9 cellular contexts compared by ENCODE assay signal in genomic region chr15:61195116-61196002, GRCh38. TPM values are rescaled to one million over a fixed set of nuclear protein-coding genes. Genes with fewer than 3 reads are reported as not detected.
A peak's percentile ranks its signal among the peaks of the same experiment; 100 is the strongest.
DNase-seq lines count a peak whose midpoint lies in the region; ATAC-seq, FAIRE-seq and TF ChIP-seq lines count a peak whose summit lies in the region.
"Had no signal": no experiment of that assay in that cellular context is flagged by ENCODE, and none has a peak within 500 bp of the region (broad histone marks: within the 10 kb centered on the region; RNA-seq: fewer than 3 reads in every experiment).

No MANE protein-coding gene starts in this region.

- no peaks in the 10 kb centered on the region for H3K4me1 ChIP-seq in OCI-LY3 (ENCODE audit: low read length)
- H3K4me1 ChIP-seq in endothelial cell of umbilical vein (ENCODE audit: control insufficient read depth, extremely low read depth, insufficient read depth, low read length), result no peaks in the 10 kb centered on the region
- no peaks in the 10 kb centered on the region for H3K4me1 ChIP-seq in trophoblast cell (ENCODE audit: control insufficient read depth in 1 of 2, insufficient read depth in 2 of 2, low read length in 2 of 2)

- H2BK120ac ChIP-seq in trophoblast cell (ENCODE audit: insufficient read depth, low read length, poor library complexity), result no peak overlapping the region

- dilution Hi-C loops in endothelial cell of umbilical vein (cut with MboI; ENCODE audit: extremely low pct_ligation_motif_present, low sequenced_read_pairs), result no loop called here

- no peaks in the 10 kb centered on the region for H3K27me3 ChIP-seq in BJ (ENCODE audit: control insufficient read depth, insufficient read depth, low read length)
- H3K27me3 ChIP-seq in OCI-LY3 (ENCODE audit: low read depth, low read length), result peaks cover 38% of the 10 kb centered on the region
- peaks cover 0 to 4% of the 10 kb centered on the region in 2 experiments for H3K27me3 ChIP-seq in endothelial cell of umbilical vein (ENCODE audit: control insufficient read depth in 2 of 2, insufficient read depth in 2 of 2, low read length in 2 of 2)
- H3K27me3 ChIP-seq in trophoblast cell (ENCODE audit: insufficient read depth, low read length), result no peaks in the 10 kb centered on the region

- H3K23ac ChIP-seq in trophoblast cell (ENCODE audit: low read length), result no peak overlapping the region

- TF ChIP-seq POLR2A in endothelial cell of umbilical vein (IDR thresholded peaks at IDR 0.05; ENCODE audit: low read depth, low read length), result no peak

- no peak overlapping the region for H3K14ac ChIP-seq in trophoblast cell (ENCODE audit: low read length)

- H3K4ac ChIP-seq in trophoblast cell (ENCODE audit: low read depth, low read length), result no peak overlapping the region

- no peak overlapping the region for H2BK5ac ChIP-seq in trophoblast cell (ENCODE audit: low read depth, low read length, poor library complexity)

- CTCF ChIA-PET in BJ (lab: Yijun Ruan, JAX) (interaction anchor here (0.6 to 3.5 kb wide), 21 partner anchors 9 to 1475 kb away, joined by 3 to 27 read pairs (median 5); no protein-coding TSS in a partner anchor), endothelial cell of umbilical vein (lab: Charles Lee) (interaction anchor here (0.5 to 9.5 kb wide), 43 partner anchors 8 to 1111 kb away, joined by 3 to 173 read pairs (median 4); partner anchors contain the start of gene RORA)

- BruUV-seq in endothelial cell of umbilical vein (replicated peaks; lab: Mats Ljungman, UMichigan), result no TSS peak

- no peaks in the 10 kb centered on the region for H3K9me1 ChIP-seq in endothelial cell of umbilical vein (replicated peaks; ENCODE audit: control insufficient read depth, extremely low read depth, insufficient read depth, low read length)

- DNase-seq in BJ (ENCODE audit: low read depth) (no peak), endothelial cell of umbilical vein (ENCODE audit: low read depth, low spot score) (peak; percentile 49), trophoblast cell (peak; percentile 7 to 63), posterior cingulate gyrus (no peak), dedifferentiated amniotic fluid mesenchymal stem cell (ENCODE audit: extremely low spot score) (no peak)

- ATAC-seq in HG03457 (IDR thresholded peaks at IDR 0.05; ENCODE audit: unreplicated experiment), result no peak

- no peak overlapping the region for H3K9ac ChIP-seq in OCI-LY3 (ENCODE audit: low read length)
- H3K9ac ChIP-seq in endothelial cell of umbilical vein (replicated peaks; ENCODE audit: extremely low read depth, insufficient read depth, low read length), result no peak overlapping the region
- no peak overlapping the region for H3K9ac ChIP-seq in trophoblast cell (ENCODE audit: low read length)

- FAIRE-seq in endothelial cell of umbilical vein (lab: Jason Lieb, UNC), result peak; percentile 63

- H3K18ac ChIP-seq in trophoblast cell (ENCODE audit: low read length), result no peak overlapping the region

- no peak overlapping the region for H4K91ac ChIP-seq in trophoblast cell (ENCODE audit: low read depth, low read length)

- intact Hi-C loops in endothelial cell of umbilical vein (cut with micrococcal nuclease) (loop anchor here (1.0 kb wide), 2 partner anchors 426 to 640 kb away; no protein-coding TSS in a partner anchor), posterior cingulate gyrus (cut with DNase I) (loop anchor here (10.0 kb wide), 1 partner anchor 639 kb away; no protein-coding TSS in a partner anchor)

- H3K4me2 ChIP-seq in OCI-LY3 (ENCODE audit: low read length) (no peak overlapping the region), endothelial cell of umbilical vein (ENCODE audit: insufficient read depth, low read length) (no peak overlapping the region), trophoblast cell (ENCODE audit: low read length) (no peak overlapping the region)

- POLR2A ChIA-PET in BJ (lab: Charles Lee) (no interaction called here), endothelial cell of umbilical vein (lab: Charles Lee) (no interaction called here)

- WGBS in trophoblast cell (ENCODE audit: extremely low coverage, insufficient coverage, insufficient read length), result no CpG with 5 or more reads among the region's 10 CpGs

- no peaks in the 10 kb centered on the region for H3K36me3 ChIP-seq in BJ (ENCODE audit: control insufficient read depth, insufficient read depth, low read length)
- H3K36me3 ChIP-seq in OCI-LY3 (replicated peaks; ENCODE audit: low read depth, low read length), result no peaks in the 10 kb centered on the region
- H3K36me3 ChIP-seq in endothelial cell of umbilical vein (ENCODE audit: control insufficient read depth in 2 of 2, extremely low read depth in 1 of 2, insufficient read depth in 2 of 2, low read length in 2 of 2), result no peaks in the 10 kb centered on the region
- H3K36me3 ChIP-seq in trophoblast cell (ENCODE audit: control insufficient read depth in 1 of 2, insufficient read depth in 2 of 2, low read length in 2 of 2), result no peaks in the 10 kb centered on the region

- H3K9me3 ChIP-seq in OCI-LY3 (ENCODE audit: insufficient read depth, low read length), result no peaks in the 10 kb centered on the region
- no peaks in the 10 kb centered on the region for H3K9me3 ChIP-seq in endothelial cell of umbilical vein (replicated peaks; ENCODE audit: control insufficient read depth, insufficient read depth, low read length)
- H3K9me3 ChIP-seq in trophoblast cell (ENCODE audit: insufficient read depth, low read depth, low read length), result no peaks in the 10 kb centered on the region

- no peaks in the 10 kb centered on the region for H3K79me1 ChIP-seq in trophoblast cell (ENCODE audit: low read length)

- H3K4me3 ChIP-seq in BJ (ENCODE audit: low read depth, low read length) (no peak overlapping the region), OCI-LY3 (ENCODE audit: low read length) (no peak overlapping the region), endothelial cell of umbilical vein (replicated peaks in 1 of 3; ENCODE audit: insufficient read depth in 1 of 3, low read depth in 1 of 3, low read length in 3 of 3) (no peak overlapping the region), trophoblast cell (ENCODE audit: low read depth, low read length) (no peak overlapping the region)
- H3K4me3 ChIP-seq: lung had no signal

- TF ChIP-seq CTCF in BJ (IDR thresholded peaks at IDR 0.05; ENCODE audit: insufficient read depth, low read depth, low read length) (peak; percentile 77), GM12873 (IDR thresholded peaks at IDR 0.05; ENCODE audit: insufficient read depth, low read depth, low read length, missing control alignments) (peak; percentile 88), OCI-LY3 (IDR thresholded peaks at IDR 0.05; ENCODE audit: low read depth, low read length) (peak; percentile 76), endothelial cell of umbilical vein (IDR thresholded peaks at IDR 0.05; ENCODE audit: extremely low read depth in 1 of 2, insufficient read depth in 1 of 2, low read depth in 1 of 2, low read length in 2 of 2) (peak; percentile 57 to 75)

- H4K20me1 ChIP-seq in OCI-LY3 (ENCODE audit: insufficient read depth, low read length) (no peaks in the 10 kb centered on the region), endothelial cell of umbilical vein (replicated peaks; ENCODE audit: control insufficient read depth, extremely low read depth, insufficient read depth, low read length) (no peaks in the 10 kb centered on the region)

- no peak overlapping the region for H2AK5ac ChIP-seq in trophoblast cell (ENCODE audit: low read length)

- no peak overlapping the region for H4K12ac ChIP-seq in trophoblast cell (ENCODE audit: low read depth, low read length)

- H3K27ac ChIP-seq in OCI-LY3 (ENCODE audit: low read length), result no peak overlapping the region
- no peak overlapping the region for H3K27ac ChIP-seq in endothelial cell of umbilical vein (ENCODE audit: insufficient read depth, low read depth, low read length)
- H3K27ac ChIP-seq in trophoblast cell (ENCODE audit: low read depth, low read length), result no peak overlapping the region

- H4K8ac ChIP-seq in trophoblast cell (ENCODE audit: low read depth, low read length), result no peak overlapping the region

- no peaks in the 10 kb centered on the region for H3K79me2 ChIP-seq in OCI-LY3 (ENCODE audit: low read length)
- H3K79me2 ChIP-seq in endothelial cell of umbilical vein (ENCODE audit: control insufficient read depth, insufficient read depth, low read length), result no peaks in the 10 kb centered on the region
- H3K79me2 ChIP-seq in trophoblast cell (ENCODE audit: control insufficient read depth, insufficient read depth, low read length, poor library complexity), result no peaks in the 10 kb centered on the region

- no peak overlapping the region for H2BK12ac ChIP-seq in trophoblast cell (ENCODE audit: low read length)

- H2AFZ ChIP-seq in OCI-LY3 (ENCODE audit: low read depth, low read length), result no peak overlapping the region
- H2AFZ ChIP-seq in endothelial cell of umbilical vein (ENCODE audit: low read depth, low read length), result no peak overlapping the region
- no peak overlapping the region for H2AFZ ChIP-seq in trophoblast cell (ENCODE audit: insufficient read depth, low read length, poor library complexity)

TF ChIP-seq in endothelial cell of umbilical vein, 7 proteins besides CTCF, POLR2A, EP300 and RAD21:
- no peak for TF ChIP-seq POLR2AphosphoS5 (IDR thresholded peaks at IDR 0.05; ENCODE audit: insufficient read depth, low read depth, low read length)
- no peak for TF ChIP-seq FOS (IDR thresholded peaks at IDR 0.05; ENCODE audit: borderline replicate concordance, insufficient read depth, low read length)
- no peak for TF ChIP-seq EZH2 (IDR thresholded peaks at IDR 0.05; ENCODE audit: borderline replicate concordance, low read depth, low read length, severe bottlenecking)

RNA-seq across cellular contexts. Expression of gene RORA, which starts 33.7 kb away (rescaled TPM):
- polyA plus RNA-seq in BJ (2011; rRNA removed) (5.1 and 6.0 TPM in 2 replicates), endothelial cell of umbilical vein (9.0 and 10.8 TPM in 2 replicates)
- polyA minus RNA-seq in BJ (2011; rRNA and poly(A)+ RNA removed), result 16.9 and 19.7 TPM in 2 replicates
- 16.0 and 17.0 TPM in 2 replicates for total RNA-seq in endothelial cell of umbilical vein
- 5.6 and 6.5 TPM in 2 replicates for polyA plus RNA-seq in endothelial cell of umbilical vein (2011; cell fraction: cytosol; rRNA removed)
- polyA plus RNA-seq in endothelial cell of umbilical vein (2011; cell fraction: nucleus; rRNA removed), result 38.0 and 42.5 TPM in 2 replicates
- polyA plus RNA-seq in endothelial cell of umbilical vein (2012), result 3.0 and 6.0 TPM in 2 replicates
- polyA minus RNA-seq in endothelial cell of umbilical vein, result 56.1 and 74.9 TPM in 2 replicates
- not detected for polyA minus RNA-seq in endothelial cell of umbilical vein (2011; cell fraction: cytosol; rRNA and poly(A)+ RNA removed)
- polyA minus RNA-seq in endothelial cell of umbilical vein (2011; cell fraction: nucleus; rRNA and poly(A)+ RNA removed), result 128 and 130 TPM in 2 replicates
- polyA plus RNA-seq in trophoblast cell (2013), result 2.8 TPM in 2 replicates

Comparison
In these comparisons a context has a peak if more than half of its experiments do, and no peak if none do; other contexts are left out.
1. DNase-seq: peak in endothelial cell of umbilical vein (single experiment) and trophoblast cell (2 of 2); none in BJ (single experiment), posterior cingulate gyrus (0 of 10) and dedifferentiated amniotic fluid mesenchymal stem cell (single experiment).
2. Peak in every context shown above with its lines, with median percentiles within 50 percentile points of each other: CTCF ChIP-seq.